Comparison of ENCODE assay signal across 2 cellular contexts in the genomic region with DNA sequence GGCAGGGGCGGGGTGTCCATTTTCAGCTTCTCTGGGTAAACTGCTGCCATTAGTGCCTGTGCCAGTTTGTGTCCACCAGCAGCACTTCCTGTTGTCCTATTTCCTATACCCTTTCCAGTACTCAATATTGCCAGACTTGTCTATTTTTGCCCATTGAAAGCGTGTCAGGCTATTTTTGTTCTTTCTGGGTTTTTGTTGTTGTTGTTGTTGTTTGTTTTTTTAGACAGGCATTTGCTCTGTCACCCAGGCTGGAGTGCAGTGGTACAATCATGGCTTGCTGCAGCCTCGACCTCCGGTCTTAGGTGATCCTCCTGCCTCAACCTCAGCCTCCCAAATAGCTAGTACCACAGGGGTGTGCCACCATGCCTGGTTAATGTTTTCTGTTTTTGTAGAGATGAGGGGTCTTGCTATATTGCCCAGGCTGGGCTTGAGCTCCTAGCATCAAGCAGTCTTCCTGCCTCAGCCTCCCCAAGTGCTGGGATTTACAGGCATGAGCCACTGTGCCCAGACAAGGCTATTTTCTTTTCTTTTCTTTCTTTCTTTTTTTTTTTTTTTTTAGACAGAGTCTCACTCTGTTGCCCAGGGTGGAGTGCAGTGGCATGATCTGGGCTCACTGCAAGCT.
TF ChIP-seq lines count a peak whose summit lies in the region.

No MANE protein-coding gene starts in this region.

TF ChIP-seq in WTC11, 78 proteins besides CTCF, POLR2A, EP300 and RAD21:
- TF ChIP-seq E2F1 (CRISPR knock-in tag; IDR thresholded peaks at IDR 0.05), result no peak
- no peak for TF ChIP-seq ERG (CRISPR knock-in tag; IDR thresholded peaks at IDR 0.05)
- peak; percentile 94 for TF ChIP-seq ZNF121 (CRISPR knock-in tag; IDR thresholded peaks at IDR 0.05)
- no peak for TF ChIP-seq PREB (CRISPR knock-in tag; IDR thresholded peaks at IDR 0.05; ENCODE audit: borderline replicate concordance)
TF ChIP-seq in WTC11: peak in this region for 1.

TF ChIP-seq in SK-N-SH, 30 proteins besides CTCF, POLR2A, EP300 and RAD21:
- TF ChIP-seq MEF2A (IDR thresholded peaks at IDR 0.05; ENCODE audit: borderline replicate concordance, low read depth) (no peak), REST (IDR thresholded peaks at IDR 0.05; ENCODE audit: low read depth, low read length) (no peak), GATA2 (CRISPR knock-in tag; IDR thresholded peaks at IDR 0.05) (no peak), YY1 (IDR thresholded peaks at IDR 0.05; ENCODE audit: low read depth) (no peak), SIN3A (IDR thresholded peaks at IDR 0.05; ENCODE audit: borderline replicate concordance, low read depth, low read length) (no peak), ELF1 (IDR thresholded peaks at IDR 0.05) (no peak), POLR2AphosphoS5 (IDR thresholded peaks at IDR 0.05; ENCODE audit: low read depth, low read length) (no peak), ZBTB33 (IDR thresholded peaks at IDR 0.05; ENCODE audit: borderline replicate concordance, low read depth) (no peak), MXI1 (IDR thresholded peaks at IDR 0.05; ENCODE audit: low read depth, low read length) (no peak), NRF1 (IDR thresholded peaks at IDR 0.05; ENCODE audit: low read depth, low read length) (no peak), JUND (IDR thresholded peaks at IDR 0.05) (no peak), RCOR1 (IDR thresholded peaks at IDR 0.05; ENCODE audit: low read length) (no peak), GABPA (IDR thresholded peaks at IDR 0.05; ENCODE audit: low read depth) (no peak), SMC3 (IDR thresholded peaks at IDR 0.05; ENCODE audit: low read depth, low read length) (no peak)
